In the genomic region with DNA sequence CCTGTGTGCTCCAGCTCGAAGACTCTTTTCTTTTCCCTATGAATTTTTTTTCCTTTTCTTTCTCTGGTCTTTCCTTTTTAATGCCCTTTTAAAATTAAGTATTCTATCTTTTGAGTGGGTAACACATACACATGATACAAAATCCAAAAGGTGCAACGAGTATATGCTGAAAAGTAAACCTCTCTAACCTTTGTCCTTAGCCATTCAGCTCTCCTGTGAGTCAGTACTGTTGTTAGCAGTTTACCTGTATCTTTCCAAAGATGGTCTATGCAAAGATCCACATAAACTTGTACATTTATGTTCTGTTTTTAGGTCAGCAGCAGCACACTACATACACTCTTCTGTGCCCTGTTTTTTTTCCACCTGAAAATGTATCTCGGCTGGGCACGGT, we compare ENCODE assay signal across 30 cellular contexts. TPM values are rescaled to one million over a fixed set of nuclear protein-coding genes. Genes with fewer than 3 reads are reported as not detected.
A peak's percentile ranks its signal among the peaks of the same experiment; 100 is the strongest.
DNase-seq lines count a peak whose midpoint lies in the region; ATAC-seq, FAIRE-seq and TF ChIP-seq lines count a peak whose summit lies in the region.
"Had no signal": no experiment of that assay in that cellular context is flagged by ENCODE, and none has a peak within 500 bp of the region (broad histone marks: within the 10 kb centered on the region; RNA-seq: fewer than 3 reads in every experiment).

No MANE protein-coding gene starts in this region.

- H3K36me3 ChIP-seq in breast epithelium (no peaks in the 10 kb centered on the region), OCI-LY1 (ENCODE audit: insufficient read depth, low read length) (no peaks in the 10 kb centered on the region; the same call in 1 of the 2 replicates), HepG2 (replicated peaks in 1 of 2; ENCODE audit: control insufficient read depth in 1 of 2, insufficient read depth in 2 of 2, low read length in 2 of 2) (no peaks in the 10 kb centered on the region; a peak in 1 of 5 replicates)
- H3K36me3 ChIP-seq: gastrocnemius medialis, neutrophil, WERI-Rb-1 had no signal

- H3K79me2 ChIP-seq in OCI-LY1 (ENCODE audit: insufficient read depth, low read length): no peaks in the 10 kb centered on the region
- H3K79me2 ChIP-seq in HepG2 (ENCODE audit: insufficient read depth, low read length): no peaks in the 10 kb centered on the region

- H3K27ac Mint-ChIP-seq in MCF 10A (ENCODE audit: low read depth, unreplicated experiment): peak overlapping the region; percentile 0
- no peak overlapping the region for H3K27ac Mint-ChIP-seq in T-helper 2 cell treated with Interferon-gamma antibody and Interleukin-4, amounts not matched to agents 5 μg/mL and 100 μg/mL, for 36 hours
- H3K27ac Mint-ChIP-seq: activated CD4-positive, alpha-beta T cell treated with anti-CD3 and anti-CD28 coated beads, Interleukin-2, amount 10 ng/mL, durations not matched to agents 24 days and 14 days; activated T-helper 17 cell treated with anti-CD3 and anti-CD28 coated beads, Interleukin-2, amount 50 U/mL, for 72 hours had no signal

- FAIRE-seq in HepG2 (lab: Jason Lieb, UNC): peak; percentile 12
- FAIRE-seq: HTR-8/SVneo had no signal

- H3F3A ChIP-seq in OCI-LY1 (ENCODE audit: insufficient read depth, low read length): no peaks in the 10 kb centered on the region

- H3K9ac ChIP-seq in OCI-LY1 (ENCODE audit: low read length): peak overlapping the region; percentile 66
- no peak overlapping the region for H3K9ac ChIP-seq in HepG2 (ENCODE audit: insufficient read depth, low read depth, low read length)

- no peak overlapping the region for H3K4me3 Mint-ChIP-seq in MCF 10A (ENCODE audit: unreplicated experiment)
- no peak overlapping the region for H3K4me3 Mint-ChIP-seq in T-helper 2 cell treated with Interferon-gamma antibody and Interleukin-4, amounts not matched to agents 5 μg/mL and 100 μg/mL, for 36 hours
- H3K4me3 Mint-ChIP-seq: activated CD4-positive, alpha-beta T cell treated with anti-CD3 and anti-CD28 coated beads, Interleukin-2, amount 10 ng/mL, durations not matched to agents 24 days and 14 days; activated T-helper 17 cell treated with anti-CD3 and anti-CD28 coated beads, Interleukin-2, amount 50 U/mL, for 72 hours had no signal

- no peaks in the 10 kb centered on the region for H3K9me3 Mint-ChIP-seq in MCF 10A (ENCODE audit: unreplicated experiment)
- no peaks in the 10 kb centered on the region for H3K9me3 Mint-ChIP-seq in T-helper 2 cell treated with Interferon-gamma antibody and Interleukin-4, amounts not matched to agents 5 μg/mL and 100 μg/mL, for 36 hours
- H3K9me3 Mint-ChIP-seq: activated CD4-positive, alpha-beta T cell treated with anti-CD3 and anti-CD28 coated beads, Interleukin-2, amount 10 ng/mL, durations not matched to agents 24 days and 14 days; activated naive CD4-positive, alpha-beta T cell treated with anti-CD3 and anti-CD28 coated beads, Interleukin-2, amount 50 U/mL, for 72 hours; activated T-helper 17 cell treated with anti-CD3 and anti-CD28 coated beads, Interleukin-2, amount 50 U/mL, for 72 hours had no signal

- 68% methylated on average over 4 of the region's 4 CpGs for WGBS in HepG2 (ENCODE audit: low lambda C conversion rate)

- ATAC-seq in HepG2: no peak
- no peak for ATAC-seq in HG03175 (IDR thresholded peaks at IDR 0.05; ENCODE audit: unreplicated experiment)
- ATAC-seq: activated T-helper 17 cell treated with anti-CD3 and anti-CD28 coated beads, Interleukin-2, amount 50 U/mL, for 72 hours; gastrocnemius medialis; PC-3; psoas muscle had no signal

- in situ Hi-C loops in HepG2 (cut with HindIII; ENCODE audit: extremely low pct_ligation_motif_present, low pct_unique_long_range_greater_than_20kb): no loop called here

- H3K4me2 ChIP-seq in OCI-LY1 (ENCODE audit: low read length): peak overlapping the region; percentile 45; the same call in 1 of the 2 replicates
- no peak overlapping the region for H3K4me2 ChIP-seq in HepG2 (ENCODE audit: low read depth, low read length)

- CTCF ChIA-PET in MCF 10A (lab: Yijun Ruan, JAX) (interaction anchor here (2.4 kb wide), 1 partner anchor 9 kb away, joined by 8 read pairs; no protein-coding TSS in a partner anchor), HepG2 (lab: Yijun Ruan, JAX; ENCODE audit: low intra/inter-chr PET ratio, low total read pairs) (no interaction called here)

- no peaks in the 10 kb centered on the region for H3K9me3 ChIP-seq in breast epithelium
- H3K9me3 ChIP-seq in OCI-LY1 (ENCODE audit: low read length): no peaks in the 10 kb centered on the region
- H3K9me3 ChIP-seq in HepG2 (ENCODE audit: low read length): no peaks in the 10 kb centered on the region
- H3K9me3 ChIP-seq: gastrocnemius medialis, HAP-1, neutrophil, psoas muscle, stomach, tibial artery had no signal

- no peak for TF ChIP-seq EP300 in HepG2 (IDR thresholded peaks at IDR 0.05; ENCODE audit: low read depth in 2 of 2, low read length in 2 of 2)
- TF ChIP-seq EP300 in HepG2 (CRISPR knock-in tag; IDR thresholded peaks at IDR 0.05; ENCODE audit: borderline replicate concordance): no peak

- no peaks in the 10 kb centered on the region for H3K9me2 ChIP-seq in OCI-LY1 (ENCODE audit: low read depth, low read length)

- peaks cover 14% of the 10 kb centered on the region for H3K4me1 Mint-ChIP-seq in MCF 10A (ENCODE audit: insufficient read depth, unreplicated experiment)
- H3K4me1 Mint-ChIP-seq in T-helper 2 cell treated with Interferon-gamma antibody and Interleukin-4, amounts not matched to agents 5 μg/mL and 100 μg/mL, for 36 hours (ENCODE audit: low read depth): peaks cover 6% of the 10 kb centered on the region
- H3K4me1 Mint-ChIP-seq: activated T-helper 17 cell treated with anti-CD3 and anti-CD28 coated beads, Interleukin-2, amount 50 U/mL, for 72 hours had no signal

- TF ChIP-seq CTCF in MCF 10A (IDR thresholded peaks at IDR 0.05; ENCODE audit: unreplicated experiment): no peak
- no peak for TF ChIP-seq CTCF in breast epithelium (IDR thresholded peaks at IDR 0.05)
- no peak for TF ChIP-seq CTCF in OCI-LY1 (IDR thresholded peaks at IDR 0.05; ENCODE audit: low read length)
- no peak for TF ChIP-seq CTCF in HepG2 (CRISPR knock-in tag; IDR thresholded peaks at IDR 0.05)

- H4K20me1 ChIP-seq in OCI-LY1 (ENCODE audit: insufficient read depth, low read length) (no peaks in the 10 kb centered on the region), HepG2 (ENCODE audit: insufficient read depth, low read length) (no peaks in the 10 kb centered on the region)

- H3K27me3 ChIP-seq in breast epithelium: no peaks in the 10 kb centered on the region
- no peaks in the 10 kb centered on the region for H3K27me3 ChIP-seq in OCI-LY1 (ENCODE audit: insufficient read depth, low read length)
- H3K27me3 ChIP-seq in HepG2 (ENCODE audit: control insufficient read depth in 1 of 2, insufficient read depth in 2 of 2, low read length in 2 of 2): no peaks in the 10 kb centered on the region
- H3K27me3 ChIP-seq: gastrocnemius medialis, neutrophil, stomach, tibial artery had no signal

- peak overlapping the region in 1 of 2 donors; percentile 18 for H3K27ac ChIP-seq in breast epithelium
- peak overlapping the region; percentile 96 for H3K27ac ChIP-seq in OCI-LY1 (ENCODE audit: low read depth, low read length, poor library complexity, severe bottlenecking)
- no peak overlapping the region for H3K27ac ChIP-seq in HepG2 (ENCODE audit: extremely low read length, insufficient read depth, low read length)
- H3K27ac ChIP-seq: C4-2B, gastrocnemius medialis, neutrophil, psoas muscle, stomach, tibial artery, WERI-Rb-1 had no signal

- no TSS peak for BruUV-seq in MCF 10A (replicated peaks; lab: Mats Ljungman, UMichigan)
- BruUV-seq in HepG2 (replicated peaks; lab: Mats Ljungman, UMichigan): no TSS peak

- TF ChIP-seq POLR2A in breast epithelium (IDR thresholded peaks at IDR 0.05): no peak
- TF ChIP-seq POLR2A in HepG2 (IDR thresholded peaks at IDR 0.05; ENCODE audit: insufficient read depth in 1 of 2, low read depth in 2 of 2, low read length in 2 of 2): no peak

- TF ChIP-seq RAD21 in HepG2 (CRISPR knock-in tag; IDR thresholded peaks at IDR 0.05): no peak

- intact Hi-C loops in MCF 10A (cut with micrococcal nuclease): no loop called here
- intact Hi-C loops in breast epithelium (cut with DNase I; ENCODE audit: low total_unique reads): no loop called here
- intact Hi-C loops in HepG2 (cut with micrococcal nuclease; ENCODE audit: unreplicated experiment): no loop called here

- no peak overlapping the region for H3K4me3 ChIP-seq in breast epithelium
- no peak overlapping the region for H3K4me3 ChIP-seq in OCI-LY1 (ENCODE audit: low read depth, low read length, poor library complexity, severe bottlenecking)
- H3K4me3 ChIP-seq in HepG2 (replicated peaks in 1 of 3; ENCODE audit: insufficient read depth in 1 of 3, low read depth in 2 of 3, low read length in 3 of 3): no peak overlapping the region
- H3K4me3 ChIP-seq: gastrocnemius medialis, HAP-1, psoas muscle, stomach, tibial artery had no signal

- H3K36me3 Mint-ChIP-seq in MCF 10A (ENCODE audit: insufficient read depth, unreplicated experiment): peaks cover 14% of the 10 kb centered on the region
- no peaks in the 10 kb centered on the region for H3K36me3 Mint-ChIP-seq in T-helper 2 cell treated with Interferon-gamma antibody and Interleukin-4, amounts not matched to agents 5 μg/mL and 100 μg/mL, for 36 hours (ENCODE audit: low read depth)
- H3K36me3 Mint-ChIP-seq: activated naive CD4-positive, alpha-beta T cell treated with anti-CD3 and anti-CD28 coated beads, Interleukin-2, amount 50 U/mL, for 72 hours had no signal

- H2AFZ ChIP-seq in OCI-LY1 (ENCODE audit: low read length) (no peak overlapping the region), HepG2 (ENCODE audit: low read length) (no peak overlapping the region)

- no peak for DNase-seq in MCF 10A (ENCODE audit: unreplicated experiment)
- no peak for DNase-seq in breast epithelium (ENCODE audit: low spot score in 2 of 2)
- DNase-seq in HepG2 (ENCODE audit: low spot score): no peak
- no peak for DNase-seq in LoVo (ENCODE audit: low spot score)
- DNase-seq in T-helper 2 cell treated with Interferon-gamma antibody and Interleukin-4, amounts not matched to agents 5 μg/mL and 100 μg/mL, for 36 hours (ENCODE audit: low spot score): no peak
- DNase-seq in OCI-M2 (lab: John Stamatoyannopoulos, UW; ENCODE audit: unreplicated experiment): no peak
- DNase-seq: ACHN, aorta, Calu3, DMS79 treated with DMSO at 0.1 percent for 48 hours, gastrocnemius medialis, left cardiac atrium, NCI-H1048, NCI-H1694, NCI-H446 treated with DMSO at 0.1 percent for 48 hours, psoas muscle, stomach, T-helper 9 cell, tibial artery, WERI-Rb-1 had no signal

- POLR2A ChIA-PET in MCF 10A (lab: Yijun Ruan, JAX): no interaction called here
- POLR2A ChIA-PET in HepG2 (lab: Yijun Ruan, JAX): no interaction called here

- H3K4me1 ChIP-seq in breast epithelium (no peaks in the 10 kb centered on the region), OCI-LY1 (ENCODE audit: insufficient read depth, low read length, severe bottlenecking) (peaks cover 34% of the 10 kb centered on the region), HepG2 (ENCODE audit: insufficient read depth, low read length) (peaks cover 27% of the 10 kb centered on the region)
- H3K4me1 ChIP-seq: gastrocnemius medialis, psoas muscle, stomach had no signal

- peaks cover 4% of the 10 kb centered on the region for H3K27me3 Mint-ChIP-seq in MCF 10A (ENCODE audit: insufficient read depth, unreplicated experiment)
- no peaks in the 10 kb centered on the region for H3K27me3 Mint-ChIP-seq in T-helper 2 cell treated with Interferon-gamma antibody and Interleukin-4, amounts not matched to agents 5 μg/mL and 100 μg/mL, for 36 hours (ENCODE audit: low read depth)
- H3K27me3 Mint-ChIP-seq: activated CD4-positive, alpha-beta T cell treated with anti-CD3 and anti-CD28 coated beads, Interleukin-2, amount 10 ng/mL, durations not matched to agents 24 days and 14 days; activated T-helper 17 cell treated with anti-CD3 and anti-CD28 coated beads, Interleukin-2, amount 50 U/mL, for 72 hours had no signal

RNA-seq across cellular contexts. Expression of a gene that starts 28.7 kb away (rescaled TPM):
- 16.0 and 18.4 TPM in 2 replicates for total RNA-seq in MCF 10A (2022)
- total RNA-seq in breast epithelium: 10 to 100 TPM; 16.3 to 20.5 (median 19.0) TPM
- total RNA-seq in HepG2 (2016; rRNA removed; fragmentation: Illumina TruSeq; extraction: Trizol): 13.2 and 14.1 TPM in 2 replicates
- total RNA-seq in HepG2 (2016; cell fraction: cytosol; rRNA removed; fragmentation: Illumina TruSeq; extraction: Trizol; ENCODE audit: low read depth): 7.9 and 9.2 TPM in 2 replicates
- 12.2 and 13.4 TPM in 2 replicates for total RNA-seq in HepG2 (2016; cell fraction: insoluble cytoplasmic fraction; rRNA removed; fragmentation: Illumina TruSeq; extraction: Trizol)
- total RNA-seq in HepG2 (2016; cell fraction: membrane; rRNA removed; fragmentation: Illumina TruSeq; extraction: Trizol): 24.3 and 26.0 TPM in 2 replicates
- 6.0 and 6.9 TPM in 2 replicates for total RNA-seq in HepG2 (2016; cell fraction: nucleus; rRNA removed; fragmentation: Illumina TruSeq; extraction: Trizol)
- polyA plus RNA-seq in HepG2 (2011; rRNA removed): 5.8 and 6.4 TPM in 2 replicates
- polyA plus RNA-seq in HepG2 (2011; cell fraction: cytosol; rRNA removed): 5.1 and 7.7 TPM in 2 replicates
- 2.9 and 3.3 TPM in 2 replicates for polyA plus RNA-seq in HepG2 (2011; cell fraction: nucleus; rRNA removed)
- polyA plus RNA-seq in HepG2 (2012): 7.8 TPM in 2 replicates
- polyA plus RNA-seq in HepG2 (2016; cell fraction: cytosol; fragmentation: Illumina TruSeq; extraction: Trizol; ENCODE audit: low read depth): 12.5 and 12.9 TPM in 2 replicates
- polyA plus RNA-seq in HepG2 (2016; cell fraction: insoluble cytoplasmic fraction; fragmentation: Illumina TruSeq; extraction: Trizol; ENCODE audit: low read depth): 17.1 and 19.8 TPM in 2 replicates
- 23.4 and 29.4 TPM in 2 replicates for polyA plus RNA-seq in HepG2 (2016; cell fraction: membrane; fragmentation: Illumina TruSeq; extraction: Trizol; ENCODE audit: low read depth)
- 12.5 and 13.3 TPM in 2 replicates for polyA plus RNA-seq in HepG2 (2016; cell fraction: nucleus; fragmentation: Illumina TruSeq; extraction: Trizol; ENCODE audit: insufficient read depth, low read depth)
- 4.5 and 7.1 TPM in 2 replicates for polyA minus RNA-seq in HepG2 (2011; rRNA and poly(A)+ RNA removed; ENCODE audit: low replicate concordance)
- 3.7 and 4.6 TPM in 2 replicates for polyA minus RNA-seq in HepG2 (2011; cell fraction: cytosol; rRNA and poly(A)+ RNA removed)
- polyA minus RNA-seq in HepG2 (2011; cell fraction: nucleus; rRNA and poly(A)+ RNA removed): 2.4 and 3.4 TPM in 2 replicates

RNA-seq across cellular contexts. Expression of a gene that starts 40.5 kb away (rescaled TPM):
- total RNA-seq in MCF 10A (2022): 245 and 405 TPM in 2 replicates
- total RNA-seq in breast epithelium: 100 to 1,000 TPM; 153 to 190 (median 164) TPM
- total RNA-seq in HepG2 (2016; rRNA removed; fragmentation: Illumina TruSeq; extraction: Trizol): 300 and 472 TPM in 2 replicates
- total RNA-seq in HepG2 (2016; cell fraction: cytosol; rRNA removed; fragmentation: Illumina TruSeq; extraction: Trizol; ENCODE audit: low read depth): 168 and 187 TPM in 2 replicates
- total RNA-seq in HepG2 (2016; cell fraction: insoluble cytoplasmic fraction; rRNA removed; fragmentation: Illumina TruSeq; extraction: Trizol): 312 and 459 TPM in 2 replicates
- 296 and 308 TPM in 2 replicates for total RNA-seq in HepG2 (2016; cell fraction: membrane; rRNA removed; fragmentation: Illumina TruSeq; extraction: Trizol)
- 148 TPM in 2 replicates for total RNA-seq in HepG2 (2016; cell fraction: nucleus; rRNA removed; fragmentation: Illumina TruSeq; extraction: Trizol)
- polyA plus RNA-seq in HepG2 (2011; rRNA removed): 356 and 402 TPM in 2 replicates
- polyA plus RNA-seq in HepG2 (2011; cell fraction: cytosol; rRNA removed): 679 and 773 TPM in 2 replicates
- 192 and 211 TPM in 2 replicates for polyA plus RNA-seq in HepG2 (2011; cell fraction: nucleus; rRNA removed)
- polyA plus RNA-seq in HepG2 (2012): 586 and 628 TPM in 2 replicates
- 295 and 308 TPM in 2 replicates for polyA plus RNA-seq in HepG2 (2016; cell fraction: cytosol; fragmentation: Illumina TruSeq; extraction: Trizol; ENCODE audit: low read depth)
- 691 and 717 TPM in 2 replicates for polyA plus RNA-seq in HepG2 (2016; cell fraction: insoluble cytoplasmic fraction; fragmentation: Illumina TruSeq; extraction: Trizol; ENCODE audit: low read depth)
- polyA plus RNA-seq in HepG2 (2016; cell fraction: membrane; fragmentation: Illumina TruSeq; extraction: Trizol; ENCODE audit: low read depth): 394 and 413 TPM in 2 replicates
- polyA plus RNA-seq in HepG2 (2016; cell fraction: nucleus; fragmentation: Illumina TruSeq; extraction: Trizol; ENCODE audit: insufficient read depth, low read depth): 277 and 278 TPM in 2 replicates
- 640 and 785 TPM in 2 replicates for polyA minus RNA-seq in HepG2 (2011; rRNA and poly(A)+ RNA removed; ENCODE audit: low replicate concordance)
- polyA minus RNA-seq in HepG2 (2011; cell fraction: cytosol; rRNA and poly(A)+ RNA removed): 273 and 289 TPM in 2 replicates
- 64.6 and 78.3 TPM in 2 replicates for polyA minus RNA-seq in HepG2 (2011; cell fraction: nucleus; rRNA and poly(A)+ RNA removed)
